ENCODE assay signal across 2 cellular contexts in the genomic region with DNA sequence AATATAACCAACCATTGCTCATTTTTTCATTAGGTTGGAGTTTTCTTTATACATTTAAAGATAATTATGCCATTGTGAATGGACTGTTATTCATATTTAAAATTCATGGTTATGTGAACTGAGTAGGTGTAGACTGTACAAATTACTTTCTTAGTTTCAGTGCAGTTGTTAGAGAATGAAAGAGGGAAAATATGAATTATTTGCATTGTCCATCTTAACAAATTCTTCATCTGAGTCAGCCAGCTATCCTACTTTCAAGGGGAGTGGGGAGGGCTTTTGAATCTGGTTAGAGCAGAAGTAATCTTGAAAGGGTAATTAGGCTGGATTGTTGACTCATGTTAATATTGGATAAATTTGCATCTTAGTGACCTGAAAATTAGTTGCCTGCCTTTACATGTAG.
TF ChIP-seq lines count a peak whose summit lies in the region.

No MANE protein-coding gene starts in this region.

TF ChIP-seq in GM23338, 12 proteins besides CTCF, POLR2A, EP300 and RAD21 (continued from another document):
- TF ChIP-seq JUNB (IDR thresholded peaks at IDR 0.05; ENCODE audit: unreplicated experiment) (no peak), ZNF114 (CRISPR knock-in tag; IDR thresholded peaks at IDR 0.05) (no peak), EZH2phosphoT487 (IDR thresholded peaks at IDR 0.05; ENCODE audit: unreplicated experiment) (no peak), NANOG (IDR thresholded peaks at IDR 0.05; ENCODE audit: borderline replicate concordance) (no peak), STAT1 (IDR thresholded peaks at IDR 0.05; ENCODE audit: unreplicated experiment) (no peak), ZNF462 (CRISPR knock-in tag; IDR thresholded peaks at IDR 0.05) (no peak), CREB1 (CRISPR knock-in tag; IDR thresholded peaks at IDR 0.05; ENCODE audit: low read depth) (no peak), POLR2AphosphoS5 (IDR thresholded peaks at IDR 0.05; ENCODE audit: low read depth) (no peak), ZNF331 (CRISPR knock-in tag; IDR thresholded peaks at IDR 0.05; ENCODE audit: low read depth) (no peak)
- TF ChIP-seq, protein P1, sequence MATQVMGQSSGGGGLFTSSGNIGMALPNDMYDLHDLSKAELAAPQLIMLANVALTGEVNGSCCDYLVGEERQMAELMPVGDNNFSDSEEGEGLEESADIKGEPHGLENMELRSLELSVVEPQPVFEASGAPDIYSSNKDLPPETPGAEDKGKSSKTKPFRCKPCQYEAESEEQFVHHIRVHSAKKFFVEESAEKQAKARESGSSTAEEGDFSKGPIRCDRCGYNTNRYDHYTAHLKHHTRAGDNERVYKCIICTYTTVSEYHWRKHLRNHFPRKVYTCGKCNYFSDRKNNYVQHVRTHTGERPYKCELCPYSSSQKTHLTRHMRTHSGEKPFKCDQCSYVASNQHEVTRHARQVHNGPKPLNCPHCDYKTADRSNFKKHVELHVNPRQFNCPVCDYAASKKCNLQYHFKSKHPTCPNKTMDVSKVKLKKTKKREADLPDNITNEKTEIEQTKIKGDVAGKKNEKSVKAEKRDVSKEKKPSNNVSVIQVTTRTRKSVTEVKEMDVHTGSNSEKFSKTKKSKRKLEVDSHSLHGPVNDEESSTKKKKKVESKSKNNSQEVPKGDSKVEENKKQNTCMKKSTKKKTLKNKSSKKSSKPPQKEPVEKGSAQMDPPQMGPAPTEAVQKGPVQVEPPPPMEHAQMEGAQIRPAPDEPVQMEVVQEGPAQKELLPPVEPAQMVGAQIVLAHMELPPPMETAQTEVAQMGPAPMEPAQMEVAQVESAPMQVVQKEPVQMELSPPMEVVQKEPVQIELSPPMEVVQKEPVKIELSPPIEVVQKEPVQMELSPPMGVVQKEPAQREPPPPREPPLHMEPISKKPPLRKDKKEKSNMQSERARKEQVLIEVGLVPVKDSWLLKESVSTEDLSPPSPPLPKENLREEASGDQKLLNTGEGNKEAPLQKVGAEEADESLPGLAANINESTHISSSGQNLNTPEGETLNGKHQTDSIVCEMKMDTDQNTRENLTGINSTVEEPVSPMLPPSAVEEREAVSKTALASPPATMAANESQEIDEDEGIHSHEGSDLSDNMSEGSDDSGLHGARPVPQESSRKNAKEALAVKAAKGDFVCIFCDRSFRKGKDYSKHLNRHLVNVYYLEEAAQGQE (IDR thresholded peaks at IDR 0.05; ENCODE audit: unreplicated experiment): no peak

TF ChIP-seq in WTC11, 78 proteins besides CTCF, POLR2A, EP300 and RAD21 (continued from another document):
- TF ChIP-seq AR (CRISPR knock-in tag; IDR thresholded peaks at IDR 0.05): no peak
- TF ChIP-seq MYBL2 (CRISPR knock-in tag; IDR thresholded peaks at IDR 0.05): no peak
- no peak for TF ChIP-seq FOXP1 (CRISPR knock-in tag; IDR thresholded peaks at IDR 0.05; ENCODE audit: borderline replicate concordance)
- no peak for TF ChIP-seq ZNF425 (CRISPR knock-in tag; conservative IDR thresholded peaks at IDR 0.05)
- TF ChIP-seq, protein P2, sequence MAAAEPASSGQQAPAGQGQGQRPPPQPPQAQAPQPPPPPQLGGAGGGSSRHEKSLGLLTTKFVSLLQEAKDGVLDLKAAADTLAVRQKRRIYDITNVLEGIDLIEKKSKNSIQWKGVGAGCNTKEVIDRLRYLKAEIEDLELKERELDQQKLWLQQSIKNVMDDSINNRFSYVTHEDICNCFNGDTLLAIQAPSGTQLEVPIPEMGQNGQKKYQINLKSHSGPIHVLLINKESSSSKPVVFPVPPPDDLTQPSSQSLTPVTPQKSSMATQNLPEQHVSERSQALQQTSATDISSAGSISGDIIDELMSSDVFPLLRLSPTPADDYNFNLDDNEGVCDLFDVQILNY (CRISPR knock-in tag; IDR thresholded peaks at IDR 0.05): no peak
- TF ChIP-seq OVOL2 (CRISPR knock-in tag; IDR thresholded peaks at IDR 0.05; ENCODE audit: borderline replicate concordance): no peak
- TF ChIP-seq, protein P3, sequence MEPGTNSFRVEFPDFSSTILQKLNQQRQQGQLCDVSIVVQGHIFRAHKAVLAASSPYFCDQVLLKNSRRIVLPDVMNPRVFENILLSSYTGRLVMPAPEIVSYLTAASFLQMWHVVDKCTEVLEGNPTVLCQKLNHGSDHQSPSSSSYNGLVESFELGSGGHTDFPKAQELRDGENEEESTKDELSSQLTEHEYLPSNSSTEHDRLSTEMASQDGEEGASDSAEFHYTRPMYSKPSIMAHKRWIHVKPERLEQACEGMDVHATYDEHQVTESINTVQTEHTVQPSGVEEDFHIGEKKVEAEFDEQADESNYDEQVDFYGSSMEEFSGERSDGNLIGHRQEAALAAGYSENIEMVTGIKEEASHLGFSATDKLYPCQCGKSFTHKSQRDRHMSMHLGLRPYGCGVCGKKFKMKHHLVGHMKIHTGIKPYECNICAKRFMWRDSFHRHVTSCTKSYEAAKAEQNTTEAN (CRISPR knock-in tag; IDR thresholded peaks at IDR 0.05): no peak
